Comparison of ENCODE assay signal across 27 cellular contexts in the genomic region with DNA sequence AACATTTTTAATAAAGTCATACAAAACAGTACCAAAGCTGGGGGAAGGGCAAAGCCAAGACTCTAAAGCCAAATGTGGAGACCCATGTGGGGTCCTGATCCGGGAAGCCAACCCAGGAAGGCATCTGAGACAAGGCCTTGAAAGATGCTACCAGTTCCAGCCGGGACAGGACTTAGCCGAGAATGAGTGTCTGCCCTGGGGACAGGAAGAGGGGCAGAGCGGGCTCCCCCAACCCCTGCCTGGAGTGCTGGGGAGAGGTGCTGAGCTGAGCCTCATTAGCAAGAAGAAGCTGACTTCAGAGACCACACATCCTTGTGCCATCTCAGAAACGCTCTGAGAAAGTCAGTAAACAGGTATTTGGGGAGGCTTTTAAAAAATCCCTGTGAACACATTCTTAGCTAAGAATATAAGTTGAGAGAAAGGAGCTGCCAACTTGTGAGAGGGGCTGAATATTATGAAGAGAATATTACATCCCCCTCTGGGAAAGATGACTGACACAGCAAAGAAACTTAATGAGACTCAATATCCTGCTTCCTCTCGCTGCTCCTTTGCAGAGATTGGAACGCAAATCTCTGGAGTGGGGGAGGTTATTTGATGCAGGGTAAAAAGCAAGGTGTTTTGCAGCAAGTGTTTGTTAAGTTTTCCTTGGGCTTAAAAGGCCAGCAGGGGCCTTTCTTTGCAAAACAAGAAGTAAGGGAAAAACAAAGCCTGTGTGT.
"Had no signal": no experiment of that assay in that cellular context is flagged by ENCODE, and none has a peak within 500 bp of the region (broad histone marks: within the 10 kb centered on the region; RNA-seq: fewer than 3 reads in every experiment).

No MANE protein-coding gene starts in this region.

- H2AFZ ChIP-seq: neural progenitor cell had no signal

- H3K36me3 ChIP-seq: breast epithelium, gastrocnemius medialis, neural progenitor cell, suprapubic skin, tibial nerve had no signal

- H3K4me3 ChIP-seq: breast epithelium, gastrocnemius medialis, neural progenitor cell, suprapubic skin, tibial nerve had no signal

- H3K4me1 ChIP-seq: breast epithelium, gastrocnemius medialis, suprapubic skin, tibial nerve had no signal

- H3K27me3 ChIP-seq: breast epithelium, gastrocnemius medialis, neural progenitor cell, suprapubic skin, tibial nerve had no signal

- H3K9ac ChIP-seq: neural progenitor cell had no signal

- DNase-seq: activated CD4-positive, alpha-beta memory T cell treated with anti-CD3 and anti-CD28 coated beads, Interleukin-2, amount 10 ng/mL, durations not matched to agents 7 days and 5 days; activated CD4-positive, alpha-beta T cell treated with anti-CD3 and anti-CD28 coated beads for 1 hour; activated CD4-positive, alpha-beta T cell treated with anti-CD3 and anti-CD28 coated beads, Interleukin-2, amount 10 ng/mL, durations not matched to agents 7 days and 5 days; activated CD8-positive, alpha-beta memory T cell treated with anti-CD3 and anti-CD28 coated beads, Interleukin-2, amount 50 U/mL, for 48 hours; activated gamma-delta T cell treated with Interleukin-2 at 50 U/mL for 16 hours; activated naive CD4-positive, alpha-beta T cell treated with anti-CD3 and anti-CD28 coated beads, Interleukin-2, amount 50 U/mL, for 16 hours; activated T-cell treated with anti-CD3 and anti-CD28 coated beads, Interleukin-2, amount 50 U/mL, for 24 hours; amniotic stem cell; central memory CD4-positive, alpha-beta T cell; effector CD4-positive, alpha-beta T cell; gastrocnemius medialis; glutamatergic neuron; immature natural killer cell; naive thymus-derived CD8-positive, alpha-beta T cell; posterior cingulate gyrus; right cardiac atrium; stimulated activated CD4-positive, alpha-beta T cell treated with anti-CD3 and anti-CD28 coated beads, Interleukin-15, amount 100 ng/mL, for 24 hours; stimulated activated CD4-positive, alpha-beta T cell treated with anti-CD3 and anti-CD28 coated beads, Interleukin-2, amount 100 ng/mL, for 24 hours; stimulated activated naive B cell treated with anti-CD40 and anti-IgM and Interleukin-4, amounts not matched to agents 10 μg/mL and 1 μg/mL and 100 μg/mL, for 72 hours; T-helper 2 cell had no signal

- H3K27ac ChIP-seq: breast epithelium, epithelial cell of prostate, gastrocnemius medialis, neural progenitor cell, suprapubic skin, tibial nerve had no signal

- ATAC-seq: activated T-helper 17 cell treated with anti-CD3 and anti-CD28 coated beads, Interleukin-2, amount 50 U/mL, for 72 hours; gastrocnemius medialis; naive thymus-derived CD8-positive, alpha-beta T cell; right cardiac atrium; stimulated activated naive B cell treated with anti-CD40 and anti-IgM and Interleukin-4, amounts not matched to agents 10 μg/mL and 1 μg/mL and 100 μg/mL, for 72 hours had no signal

- H3K9me3 ChIP-seq: breast epithelium, gastrocnemius medialis, suprapubic skin, tibial nerve had no signal

- H3K4me2 ChIP-seq: neural progenitor cell had no signal

- FAIRE-seq: endometrium had no signal
